Comparison of ENCODE assay signal across 10 cellular contexts in the genomic region with DNA sequence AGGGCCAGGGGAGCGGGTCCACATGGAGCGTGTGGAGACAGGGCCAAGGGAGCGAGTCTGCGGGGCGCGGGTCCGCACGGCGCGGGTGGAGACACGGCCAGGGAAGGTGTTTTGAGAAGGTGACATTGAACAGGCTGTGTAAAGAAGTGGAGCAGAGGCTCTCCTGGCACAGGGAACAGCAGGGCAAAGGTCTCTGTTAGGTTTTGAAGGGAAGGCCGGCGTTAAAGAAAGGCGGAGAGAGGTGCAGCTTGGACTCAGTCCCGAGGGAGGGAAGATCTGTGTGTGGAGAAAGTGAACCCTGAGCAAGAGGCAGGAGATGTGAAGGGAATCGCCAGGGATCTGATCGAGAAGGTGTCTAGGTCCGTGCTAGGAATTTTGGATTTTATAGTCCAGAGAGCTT. TPM values are rescaled to one million over a fixed set of nuclear protein-coding genes. Genes with fewer than 3 reads are reported as not detected.
DNase-seq lines count a peak whose midpoint lies in the region; ATAC-seq and TF ChIP-seq lines count a peak whose summit lies in the region.
"Had no signal": no experiment of that assay in that cellular context is flagged by ENCODE, and none has a peak within 500 bp of the region (broad histone marks: within the 10 kb centered on the region; RNA-seq: fewer than 3 reads in every experiment).

No MANE protein-coding gene starts in this region.

- 0 out of 2 replicates have a peak, but pooled peaks cover 4% of the 10 kb centered on the region for H3K4me1 ChIP-seq in iPS-20b (ENCODE audit: insufficient read depth, low read length)

- H3K27me3 Mint-ChIP-seq in activated naive CD4-positive, alpha-beta T cell treated with anti-CD3 and anti-CD28 coated beads, Interleukin-2, amount 10 ng/mL, durations not matched to agents 7 days and 5 days, result no peaks in the 10 kb centered on the region
- H3K27me3 Mint-ChIP-seq in WTC11 (ENCODE audit: low read depth), result peaks cover 15% of the 10 kb centered on the region

- H3K4me3 ChIP-seq in iPS-20b (ENCODE audit: low read length), result peak overlapping the region; percentile 51

- no peaks in the 10 kb centered on the region for H3K9me3 Mint-ChIP-seq in activated naive CD4-positive, alpha-beta T cell treated with anti-CD3 and anti-CD28 coated beads, Interleukin-2, amount 10 ng/mL, durations not matched to agents 7 days and 5 days
- no peaks in the 10 kb centered on the region for H3K9me3 Mint-ChIP-seq in WTC11
- no peaks in the 10 kb centered on the region for H3K9me3 Mint-ChIP-seq in stimulated activated effector memory CD8-positive, alpha-beta T cell treated with anti-CD3 and anti-CD28 coated beads, Interleukin-12 subunit alpha, Interleukin-12 subunit beta, amount 100 ng/mL, for 72 hours

- H3K4me3 Mint-ChIP-seq in activated naive CD4-positive, alpha-beta T cell treated with anti-CD3 and anti-CD28 coated beads, Interleukin-2, amount 10 ng/mL, durations not matched to agents 7 days and 5 days, result peak overlapping the region; percentile 56
- peak overlapping the region; percentile 67 for H3K4me3 Mint-ChIP-seq in WTC11
- H3K4me3 Mint-ChIP-seq in stimulated activated effector memory CD8-positive, alpha-beta T cell treated with anti-CD3 and anti-CD28 coated beads, Interleukin-12 subunit alpha, Interleukin-12 subunit beta, amount 100 ng/mL, for 72 hours, result peak overlapping the region; percentile 13

- CTCF ChIA-PET in activated naive CD4-positive, alpha-beta T cell treated with anti-CD3 and anti-CD28 coated beads, Interleukin-2, amount 10 ng/mL, durations not matched to agents 7 days and 5 days (lab: Charles Lee), result no interaction called here
- CTCF ChIA-PET in WTC11 (lab: Charles Lee), result no interaction called here

- POLR2A ChIA-PET in WTC11 (lab: Charles Lee), result no interaction called here

- peaks cover 9% of the 10 kb centered on the region for H3K27me3 ChIP-seq in iPS-20b (ENCODE audit: insufficient read depth, low read length)

- no peak overlapping the region for H3K27ac ChIP-seq in iPS-20b (ENCODE audit: low read length)

- H3K27ac Mint-ChIP-seq in activated naive CD4-positive, alpha-beta T cell treated with anti-CD3 and anti-CD28 coated beads, Interleukin-2, amount 10 ng/mL, durations not matched to agents 7 days and 5 days, result no peak overlapping the region
- no peak overlapping the region for H3K27ac Mint-ChIP-seq in WTC11
- H3K27ac Mint-ChIP-seq in stimulated activated effector memory CD8-positive, alpha-beta T cell treated with anti-CD3 and anti-CD28 coated beads, Interleukin-12 subunit alpha, Interleukin-12 subunit beta, amount 100 ng/mL, for 72 hours, result no peak overlapping the region

- peak overlapping the region; percentile 49; the same call in 1 of the 2 replicates for H3K9ac ChIP-seq in iPS-20b (ENCODE audit: low read depth, low read length)

- peaks cover 23% of the 10 kb centered on the region for H3K36me3 ChIP-seq in iPS-20b (ENCODE audit: insufficient read depth, low read depth, low read length)

- no peak for TF ChIP-seq CTCF in WTC11 (IDR thresholded peaks at IDR 0.05)

- peaks cover 24% of the 10 kb centered on the region for H3K4me1 Mint-ChIP-seq in activated naive CD4-positive, alpha-beta T cell treated with anti-CD3 and anti-CD28 coated beads, Interleukin-2, amount 10 ng/mL, durations not matched to agents 7 days and 5 days
- H3K4me1 Mint-ChIP-seq in WTC11, result peaks cover 21% of the 10 kb centered on the region
- H3K4me1 Mint-ChIP-seq in stimulated activated effector memory CD8-positive, alpha-beta T cell treated with anti-CD3 and anti-CD28 coated beads, Interleukin-12 subunit alpha, Interleukin-12 subunit beta, amount 100 ng/mL, for 72 hours, result peaks cover 12% of the 10 kb centered on the region

- ATAC-seq in WTC11 (no peak), GM21528 (IDR thresholded peaks at IDR 0.05; ENCODE audit: low FRiP score, unreplicated experiment) (no peak)
- ATAC-seq in stimulated activated effector memory CD8-positive, alpha-beta T cell treated with anti-CD3 and anti-CD28 coated beads, Interleukin-12 subunit alpha, Interleukin-12 subunit beta, amount 100 ng/mL, for 72 hours, result no peak
- ATAC-seq: sciatic nerve had no signal

- peaks cover 24% of the 10 kb centered on the region for H3K36me3 Mint-ChIP-seq in activated naive CD4-positive, alpha-beta T cell treated with anti-CD3 and anti-CD28 coated beads, Interleukin-2, amount 10 ng/mL, durations not matched to agents 7 days and 5 days
- H3K36me3 Mint-ChIP-seq in WTC11, result peaks cover 6% of the 10 kb centered on the region; the same call in 1 of the 2 replicates
- peaks cover 22% of the 10 kb centered on the region for H3K36me3 Mint-ChIP-seq in stimulated activated effector memory CD8-positive, alpha-beta T cell treated with anti-CD3 and anti-CD28 coated beads, Interleukin-12 subunit alpha, Interleukin-12 subunit beta, amount 100 ng/mL, for 72 hours

- DNase-seq in activated naive CD4-positive, alpha-beta T cell treated with anti-CD3 and anti-CD28 coated beads, Interleukin-2, amount 10 ng/mL, durations not matched to agents 7 days and 5 days, result no peak
- DNase-seq in activated naive CD4-positive, alpha-beta T cell (lab: John Stamatoyannopoulos, UW), result no peak
- peak; percentile 25 for DNase-seq in WTC11 (ENCODE audit: low spot score)
- DNase-seq in stimulated activated effector memory CD8-positive, alpha-beta T cell treated with anti-CD3 and anti-CD28 coated beads, Interleukin-12 subunit alpha, Interleukin-12 subunit beta, amount 100 ng/mL, for 72 hours (ENCODE audit: low spot score in 2 of 2), result no peak
- no peak for DNase-seq in NCI-H1105 (lab: John Stamatoyannopoulos, UW)
- no peak for DNase-seq in stimulated activated CD4-positive, alpha-beta T cell treated with anti-CD3 and anti-CD28 coated beads, Interleukin-1b, Interleukin-23, amount 100 ng/mL, for 48 hours
- DNase-seq: NCI-H2029 treated with DMSO at 0.1 percent for 48 hours had no signal

- no peaks in the 10 kb centered on the region for H3K9me3 ChIP-seq in iPS-20b (ENCODE audit: insufficient read depth, low read depth, low read length)

TF ChIP-seq in WTC11, 78 proteins besides CTCF, POLR2A, EP300 and RAD21 (continues in another document):
- TF ChIP-seq MLX (CRISPR knock-in tag; IDR thresholded peaks at IDR 0.05), result no peak
- no peak for TF ChIP-seq GTF2I (CRISPR knock-in tag; conservative IDR thresholded peaks at IDR 0.05)
- TF ChIP-seq, protein P1, sequence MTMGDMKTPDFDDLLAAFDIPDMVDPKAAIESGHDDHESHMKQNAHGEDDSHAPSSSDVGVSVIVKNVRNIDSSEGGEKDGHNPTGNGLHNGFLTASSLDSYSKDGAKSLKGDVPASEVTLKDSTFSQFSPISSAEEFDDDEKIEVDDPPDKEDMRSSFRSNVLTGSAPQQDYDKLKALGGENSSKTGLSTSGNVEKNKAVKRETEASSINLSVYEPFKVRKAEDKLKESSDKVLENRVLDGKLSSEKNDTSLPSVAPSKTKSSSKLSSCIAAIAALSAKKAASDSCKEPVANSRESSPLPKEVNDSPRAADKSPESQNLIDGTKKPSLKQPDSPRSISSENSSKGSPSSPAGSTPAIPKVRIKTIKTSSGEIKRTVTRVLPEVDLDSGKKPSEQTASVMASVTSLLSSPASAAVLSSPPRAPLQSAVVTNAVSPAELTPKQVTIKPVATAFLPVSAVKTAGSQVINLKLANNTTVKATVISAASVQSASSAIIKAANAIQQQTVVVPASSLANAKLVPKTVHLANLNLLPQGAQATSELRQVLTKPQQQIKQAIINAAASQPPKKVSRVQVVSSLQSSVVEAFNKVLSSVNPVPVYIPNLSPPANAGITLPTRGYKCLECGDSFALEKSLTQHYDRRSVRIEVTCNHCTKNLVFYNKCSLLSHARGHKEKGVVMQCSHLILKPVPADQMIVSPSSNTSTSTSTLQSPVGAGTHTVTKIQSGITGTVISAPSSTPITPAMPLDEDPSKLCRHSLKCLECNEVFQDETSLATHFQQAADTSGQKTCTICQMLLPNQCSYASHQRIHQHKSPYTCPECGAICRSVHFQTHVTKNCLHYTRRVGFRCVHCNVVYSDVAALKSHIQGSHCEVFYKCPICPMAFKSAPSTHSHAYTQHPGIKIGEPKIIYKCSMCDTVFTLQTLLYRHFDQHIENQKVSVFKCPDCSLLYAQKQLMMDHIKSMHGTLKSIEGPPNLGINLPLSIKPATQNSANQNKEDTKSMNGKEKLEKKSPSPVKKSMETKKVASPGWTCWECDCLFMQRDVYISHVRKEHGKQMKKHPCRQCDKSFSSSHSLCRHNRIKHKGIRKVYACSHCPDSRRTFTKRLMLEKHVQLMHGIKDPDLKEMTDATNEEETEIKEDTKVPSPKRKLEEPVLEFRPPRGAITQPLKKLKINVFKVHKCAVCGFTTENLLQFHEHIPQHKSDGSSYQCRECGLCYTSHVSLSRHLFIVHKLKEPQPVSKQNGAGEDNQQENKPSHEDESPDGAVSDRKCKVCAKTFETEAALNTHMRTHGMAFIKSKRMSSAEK (CRISPR knock-in tag; IDR thresholded peaks at IDR 0.05; ENCODE audit: borderline replicate concordance), result no peak
- no peak for TF ChIP-seq JUN (CRISPR knock-in tag; IDR thresholded peaks at IDR 0.05)
- no peak for TF ChIP-seq ZNF396 (CRISPR knock-in tag; IDR thresholded peaks at IDR 0.05; ENCODE audit: borderline replicate concordance)
- TF ChIP-seq, protein P2, sequence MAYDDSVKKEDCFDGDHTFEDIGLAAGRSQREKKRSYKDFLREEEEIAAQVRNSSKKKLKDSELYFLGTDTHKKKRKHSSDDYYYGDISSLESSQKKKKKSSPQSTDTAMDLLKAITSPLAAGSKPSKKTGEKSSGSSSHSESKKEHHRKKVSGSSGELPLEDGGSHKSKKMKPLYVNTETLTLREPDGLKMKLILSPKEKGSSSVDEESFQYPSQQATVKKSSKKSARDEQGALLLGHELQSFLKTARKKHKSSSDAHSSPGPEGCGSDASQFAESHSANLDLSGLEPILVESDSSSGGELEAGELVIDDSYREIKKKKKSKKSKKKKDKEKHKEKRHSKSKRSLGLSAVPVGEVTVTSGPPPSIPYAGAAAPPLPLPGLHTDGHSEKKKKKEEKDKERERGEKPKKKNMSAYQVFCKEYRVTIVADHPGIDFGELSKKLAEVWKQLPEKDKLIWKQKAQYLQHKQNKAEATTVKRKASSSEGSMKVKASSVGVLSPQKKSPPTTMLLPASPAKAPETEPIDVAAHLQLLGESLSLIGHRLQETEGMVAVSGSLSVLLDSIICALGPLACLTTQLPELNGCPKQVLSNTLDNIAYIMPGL (CRISPR knock-in tag; IDR thresholded peaks at IDR 0.05), result no peak

RNA-seq across cellular contexts. Expression of gene PXMP2, which starts 1.8 kb away (rescaled TPM):
- total RNA-seq in WTC11 (2021), result 12.0 to 13.2 TPM (median 12.6 TPM) in 3 replicates

RNA-seq across cellular contexts. Expression of gene POLE, which starts 2.1 kb away (rescaled TPM):
- 120 to 144 TPM (median 126 TPM) in 3 replicates for total RNA-seq in WTC11 (2021)

RNA-seq across cellular contexts. Expression of gene PGAM5, which starts 21.4 kb away (rescaled TPM):
- 76.8 to 89.7 TPM (median 81.0 TPM) in 3 replicates for total RNA-seq in WTC11 (2021)

Comparison
In these comparisons a context has a peak if more than half of its experiments do, and no peak if none do; other contexts are left out.
1. H3K4me3 Mint-ChIP-seq: peak in every context shown above with its lines; median percentile 67 in WTC11; 56 in activated naive CD4-positive, alpha-beta T cell treated with anti-CD3 and anti-CD28 coated beads, Interleukin-2, amount 10 ng/mL, durations not matched to agents 7 days and 5 days; 13 in stimulated activated effector memory CD8-positive, alpha-beta T cell treated with anti-CD3 and anti-CD28 coated beads, Interleukin-12 subunit alpha, Interleukin-12 subunit beta, amount 100 ng/mL, for 72 hours.